1 cellular context compared by ENCODE assay signal in the genomic region with DNA sequence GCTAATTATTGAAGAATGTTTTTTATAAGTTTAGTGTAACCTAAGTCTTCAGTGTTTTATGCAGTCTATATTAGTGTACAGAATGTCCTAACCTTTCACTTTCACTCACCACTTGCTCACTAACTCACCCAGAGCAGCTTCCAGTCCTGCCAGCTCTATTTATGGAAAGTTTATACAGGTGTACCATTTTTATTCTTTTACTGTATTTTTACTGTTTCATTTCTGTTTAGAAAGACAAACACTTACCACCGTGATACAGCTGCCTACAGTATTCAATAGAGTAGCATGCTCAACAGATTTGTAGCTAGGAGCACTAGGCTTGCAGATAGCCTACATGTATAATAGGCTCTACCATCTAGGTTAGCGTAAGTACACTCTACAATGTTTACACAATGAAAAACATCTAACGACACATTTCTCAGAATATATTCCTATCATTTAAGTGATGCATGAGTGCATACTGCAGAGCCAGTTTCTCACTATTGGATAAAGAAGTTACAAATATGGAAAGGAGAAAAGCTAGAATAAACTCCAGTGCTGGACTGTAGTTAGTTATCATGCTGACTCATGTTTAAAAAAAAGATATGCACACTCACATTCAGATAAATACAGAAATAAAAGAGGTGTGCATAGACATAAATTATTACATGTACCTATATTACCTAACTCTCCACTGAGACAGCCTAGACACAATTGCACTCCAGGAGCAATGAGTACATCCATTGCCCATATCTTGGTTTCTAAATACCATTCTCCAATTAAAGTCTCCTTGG.
TF ChIP-seq lines count a peak whose summit lies in the region.

No MANE protein-coding gene starts in this region.

TF ChIP-seq in GM12878, 131 proteins besides CTCF, POLR2A, EP300 and RAD21 (continued from another document):
- TF ChIP-seq, protein P1, sequence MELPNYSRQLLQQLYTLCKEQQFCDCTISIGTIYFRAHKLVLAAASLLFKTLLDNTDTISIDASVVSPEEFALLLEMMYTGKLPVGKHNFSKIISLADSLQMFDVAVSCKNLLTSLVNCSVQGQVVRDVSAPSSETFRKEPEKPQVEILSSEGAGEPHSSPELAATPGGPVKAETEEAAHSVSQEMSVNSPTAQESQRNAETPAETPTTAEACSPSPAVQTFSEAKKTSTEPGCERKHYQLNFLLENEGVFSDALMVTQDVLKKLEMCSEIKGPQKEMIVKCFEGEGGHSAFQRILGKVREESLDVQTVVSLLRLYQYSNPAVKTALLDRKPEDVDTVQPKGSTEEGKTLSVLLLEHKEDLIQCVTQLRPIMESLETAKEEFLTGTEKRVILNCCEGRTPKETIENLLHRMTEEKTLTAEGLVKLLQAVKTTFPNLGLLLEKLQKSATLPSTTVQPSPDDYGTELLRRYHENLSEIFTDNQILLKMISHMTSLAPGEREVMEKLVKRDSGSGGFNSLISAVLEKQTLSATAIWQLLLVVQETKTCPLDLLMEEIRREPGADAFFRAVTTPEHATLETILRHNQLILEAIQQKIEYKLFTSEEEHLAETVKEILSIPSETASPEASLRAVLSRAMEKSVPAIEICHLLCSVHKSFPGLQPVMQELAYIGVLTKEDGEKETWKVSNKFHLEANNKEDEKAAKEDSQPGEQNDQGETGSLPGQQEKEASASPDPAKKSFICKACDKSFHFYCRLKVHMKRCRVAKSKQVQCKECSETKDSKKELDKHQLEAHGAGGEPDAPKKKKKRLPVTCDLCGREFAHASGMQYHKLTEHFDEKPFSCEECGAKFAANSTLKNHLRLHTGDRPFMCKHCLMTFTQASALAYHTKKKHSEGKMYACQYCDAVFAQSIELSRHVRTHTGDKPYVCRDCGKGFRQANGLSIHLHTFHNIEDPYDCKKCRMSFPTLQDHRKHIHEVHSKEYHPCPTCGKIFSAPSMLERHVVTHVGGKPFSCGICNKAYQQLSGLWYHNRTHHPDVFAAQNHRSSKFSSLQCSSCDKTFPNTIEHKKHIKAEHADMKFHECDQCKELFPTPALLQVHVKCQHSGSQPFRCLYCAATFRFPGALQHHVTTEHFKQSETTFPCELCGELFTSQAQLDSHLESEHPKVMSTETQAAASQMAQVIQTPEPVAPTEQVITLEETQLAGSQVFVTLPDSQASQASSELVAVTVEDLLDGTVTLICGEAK (IDR thresholded peaks at IDR 0.05; ENCODE audit: borderline replicate concordance), result no peak
- TF ChIP-seq BRCA1 (IDR thresholded peaks at IDR 0.05; ENCODE audit: low read depth, low read length), result no peak
- no peak for TF ChIP-seq TCF7 (IDR thresholded peaks at IDR 0.05; ENCODE audit: borderline replicate concordance)
